In genomic region chr5:179816401-179817070, GRCh38 we compare ENCODE assay signal across 9 cellular contexts. TPM values are rescaled to one million over a fixed set of nuclear protein-coding genes. Genes with fewer than 3 reads are reported as not detected.
DNase-seq lines count a peak whose midpoint lies in the region; ATAC-seq, FAIRE-seq and TF ChIP-seq lines count a peak whose summit lies in the region.
"Had no signal": no experiment of that assay in that cellular context is flagged by ENCODE, and none has a peak within 500 bp of the region (broad histone marks: within the 10 kb centered on the region; RNA-seq: fewer than 3 reads in every experiment).

No MANE protein-coding gene starts in this region.

- H3K4me3 Mint-ChIP-seq in T-helper 17 cell = peak overlapping the region; percentile 25

- H3K4me1 ChIP-seq in BE2C = peaks cover 19% of the 10 kb centered on the region
- peaks cover 50% of the 10 kb centered on the region for H3K4me1 ChIP-seq in left ventricle myocardium inferior
- H3K4me1 ChIP-seq in pancreas = peaks cover 17 to 24% (median 23%) of the 10 kb centered on the region in 3 donors

- no peak overlapping the region for H3K27ac Mint-ChIP-seq in T-helper 17 cell

- H3K27me3 ChIP-seq in BE2C (no peaks in the 10 kb centered on the region), left ventricle myocardium inferior (ENCODE audit: low read depth) (no peaks in the 10 kb centered on the region), pancreas (no peaks in the 10 kb centered on the region)

- H3K27me3 Mint-ChIP-seq in T-helper 17 cell = no peaks in the 10 kb centered on the region

- 30% methylated on average over 49 to 52 of the region's 52 CpGs for WGBS in pancreas, 2 donors

- intact Hi-C loops in left ventricle myocardium inferior (cut with micrococcal nuclease) (no loop called here), pancreas (cut with DNase I) (no loop called here)

- peak overlapping the region; percentile 32; the same call in 1 of the 2 replicates for H3K4me3 ChIP-seq in BE2C (ENCODE audit: low read depth, low read length)
- peak overlapping the region; percentile 72 for H3K4me3 ChIP-seq in left ventricle myocardium inferior
- H3K4me3 ChIP-seq in pancreas = peak overlapping the region; percentile 21 to 50 (median 42)

- FAIRE-seq in pancreas (lab: Jason Lieb, UNC) = no peak

- DNase-seq in BE2C (no peak), T-helper 17 cell (no peak), left ventricle myocardium inferior (no peak), pancreas (peak in 3 of 6 donors; percentile 27 to 76 (median 61)), AG08396 (ENCODE audit: low spot score) (no peak), SW 1271 (lab: John Stamatoyannopoulos, UW) (no peak)
- DNase-seq: cortex of kidney had no signal

- H3K36me3 ChIP-seq in BE2C = peaks cover 9% of the 10 kb centered on the region
- peaks cover 6% of the 10 kb centered on the region for H3K36me3 ChIP-seq in left ventricle myocardium inferior
- no peaks in the 10 kb centered on the region for H3K36me3 ChIP-seq in pancreas

- peaks cover 22% of the 10 kb centered on the region for H3K4me1 Mint-ChIP-seq in T-helper 17 cell

- no peaks in the 10 kb centered on the region for H3K9me3 ChIP-seq in BE2C
- H3K9me3 ChIP-seq in T-helper 17 cell (ENCODE audit: control insufficient read depth, low read length, poor library complexity, severe bottlenecking) = no peaks in the 10 kb centered on the region
- no peaks in the 10 kb centered on the region for H3K9me3 ChIP-seq in left ventricle myocardium inferior (replicated peaks)
- H3K9me3 ChIP-seq in pancreas = no peaks in the 10 kb centered on the region

- no peak for TF ChIP-seq CTCF in BE2C (IDR thresholded peaks at IDR 0.05; ENCODE audit: low read depth, low read length)
- TF ChIP-seq CTCF in left ventricle myocardium inferior (IDR thresholded peaks at IDR 0.05; ENCODE audit: borderline replicate concordance) = no peak
- TF ChIP-seq CTCF in pancreas (IDR thresholded peaks at IDR 0.05) = no peak

- no peaks in the 10 kb centered on the region for H3K36me3 Mint-ChIP-seq in T-helper 17 cell (ENCODE audit: low read depth)

- ATAC-seq in T-helper 17 cell = no peak
- no peak for ATAC-seq in pancreas
- no peak for ATAC-seq in HG02678 (IDR thresholded peaks at IDR 0.05; ENCODE audit: unreplicated experiment)
- no peak for ATAC-seq in HG02981 (IDR thresholded peaks at IDR 0.05; ENCODE audit: unreplicated experiment)

- H3K27ac ChIP-seq in left ventricle myocardium inferior (replicated peaks) (peak overlapping the region; percentile 98), pancreas (peak overlapping the region in 2 of 4 donors; percentile 98 to 100)

RNA-seq across cellular contexts. Expression of gene SQSTM1, which starts 4.2 kb away (rescaled TPM):
- polyA plus RNA-seq in BE2C (2012; ENCODE audit: insufficient read depth, insufficient read length, low read depth) = 269 TPM
- total RNA-seq in T-helper 17 cell (100 to 1,000 TPM; 446 to 548 TPM), left ventricle myocardium inferior (438 TPM), pancreas (100 to 1,000 TPM; 159 to 261 (median 228) TPM)
- polyA plus RNA-seq in pancreas = 100 to 1,000 TPM; 125 to 166 TPM

RNA-seq across cellular contexts. Expression of gene MGAT4B, which starts 9.9 kb away (rescaled TPM):
- 246 TPM for polyA plus RNA-seq in BE2C (2012; ENCODE audit: insufficient read depth, insufficient read length, low read depth)
- total RNA-seq in T-helper 17 cell = 100 to 1,000 TPM; 137 to 168 TPM
- 98.7 TPM for total RNA-seq in left ventricle myocardium inferior
- 10 to 100 TPM; 33.7 to 97.5 (median 45.9) TPM for total RNA-seq in pancreas
- polyA plus RNA-seq in pancreas = 10 to 100 TPM; 58.7 to 65.4 TPM

RNA-seq across cellular contexts. Expression of gene LTC4S, which starts 22.8 kb away (rescaled TPM):
- not detected for polyA plus RNA-seq in BE2C (2012; ENCODE audit: insufficient read depth, insufficient read length, low read depth)
- total RNA-seq in T-helper 17 cell = 1 to 10 TPM; 6.4 to 6.8 TPM
- 10.9 TPM for total RNA-seq in left ventricle myocardium inferior
- total RNA-seq in pancreas = 1 to 10 TPM; 1.1 to 8.7 (median 4.5) TPM
- polyA plus RNA-seq in pancreas = 10 to 100 TPM in 1 of 2 donors, 1 to 10 TPM in 1; 4.2 to 10.9 TPM

RNA-seq across cellular contexts. Expression of gene MRNIP, which starts 42.1 kb away (rescaled TPM):
- polyA plus RNA-seq in BE2C (2012; ENCODE audit: insufficient read depth, insufficient read length, low read depth) = 58.0 TPM
- 10 to 100 TPM; 32.5 to 36.8 TPM for total RNA-seq in T-helper 17 cell
- total RNA-seq in left ventricle myocardium inferior = 13.1 TPM
- 10 to 100 TPM in 5 of 6 donors, 1 to 10 TPM in 1; 8.6 to 19.1 (median 13.6) TPM for total RNA-seq in pancreas
- polyA plus RNA-seq in pancreas = 10 to 100 TPM; 49.2 to 53.1 TPM
